Comparison of ENCODE assay signal across 8 cellular contexts in genomic region chr19:13952154-13953020, GRCh38.
DNase-seq lines count a peak whose midpoint lies in the region; ATAC-seq and TF ChIP-seq lines count a peak whose summit lies in the region.

Gene DCAF15, plus strand, starts transcription at chr19:13952509. Its CDS starts 4 bp downstream, at chr19:13952513.

- DNase-seq in AG09319 (ENCODE audit: extremely low read depth, low read depth) (peak; percentile 100), NCI-H446 treated with DMSO at 0.1 percent for 48 hours (lab: John Stamatoyannopoulos, UW) (peak; percentile 99), cerebellar cortex (ENCODE audit: low spot score) (peak; percentile 100), iris pigment epithelial cell (ENCODE audit: low read depth) (peak; percentile 100)
- DNase-seq in stimulated activated CD4-positive, alpha-beta T cell treated with anti-CD3 and anti-CD28 coated beads, Interleukin-12 subunit alpha, Interleukin-12 subunit beta, amount 100 ng/mL, for 24 hours (ENCODE audit: low read depth in 2 of 2), result peak; percentile 96 to 99

- TF ChIP-seq CTCF in AG09319 (IDR thresholded peaks at IDR 0.05; ENCODE audit: low read depth, low read length), result no peak

- ATAC-seq in GM19035 (IDR thresholded peaks at IDR 0.05; ENCODE audit: unreplicated experiment) (peak; percentile 98), HG03354 (IDR thresholded peaks at IDR 0.05; ENCODE audit: poor library complexity, severe bottlenecking, unreplicated experiment) (peak; percentile 97)
- peak; percentile 98 to 99 for ATAC-seq in activated CD4-positive, CD25-positive, alpha-beta regulatory T cell treated with anti-CD3 and anti-CD28 coated beads, Interleukin-2, amount 50 U/mL, for 24 hours

Comparison
In these comparisons a context has a peak if more than half of its experiments do, and no peak if none do; other contexts are left out.
1. Peak in every context shown above with its lines: DNase-seq and ATAC-seq.